In the genomic region with DNA sequence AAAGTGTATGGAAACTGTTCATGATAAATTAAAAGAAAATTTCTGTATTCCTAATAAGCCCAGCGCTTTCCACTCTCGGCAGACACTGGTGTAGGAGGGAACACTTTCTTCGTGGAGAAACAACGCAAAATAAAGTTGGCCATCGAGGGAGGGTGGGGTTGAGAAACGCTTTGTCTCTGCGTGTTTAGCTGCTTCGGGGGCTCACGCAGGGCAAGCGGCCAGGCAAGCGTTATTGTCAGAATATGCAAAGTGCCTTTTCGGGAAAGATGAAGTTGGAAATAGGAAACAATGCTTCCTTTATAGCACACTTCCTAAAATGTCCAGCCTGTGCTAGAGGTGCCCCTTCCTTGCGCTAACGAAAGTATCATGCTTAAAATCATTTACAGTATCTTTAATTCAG, we compare ENCODE assay signal across 21 cellular contexts. TPM values are rescaled to one million over a fixed set of nuclear protein-coding genes. Genes with fewer than 3 reads are reported as not detected.
DNase-seq lines count a peak whose midpoint lies in the region; ATAC-seq and TF ChIP-seq lines count a peak whose summit lies in the region.
"Had no signal": no experiment of that assay in that cellular context is flagged by ENCODE, and none has a peak within 500 bp of the region (broad histone marks: within the 10 kb centered on the region; RNA-seq: fewer than 3 reads in every experiment).

No MANE protein-coding gene starts in this region.

- TF ChIP-seq CTCF in WTC11 (IDR thresholded peaks at IDR 0.05) = no peak

- no peak for ATAC-seq in activated CD4-positive, alpha-beta T cell treated with anti-CD3 and anti-CD28 coated beads for 36 hours
- ATAC-seq in WTC11 (no peak), naive B cell (ENCODE audit: low read depth in 2 of 2) (no peak), GM21619 (IDR thresholded peaks at IDR 0.05; ENCODE audit: unreplicated experiment) (no peak), HG03469 (IDR thresholded peaks at IDR 0.05; ENCODE audit: unreplicated experiment) (no peak)
- ATAC-seq: A549; stimulated activated memory B cell treated with anti-CD40 and anti-IgM and Interleukin-4, amounts not matched to agents 10 μg/mL and 1 μg/mL and 100 μg/mL, for 72 hours had no signal

- intact Hi-C loops in activated CD4-positive, alpha-beta T cell treated with anti-CD3 and anti-CD28 coated beads for 36 hours (cut with DNase I, micrococcal nuclease) = loop anchor here (5.0 to 10.0 kb wide), 2 partner anchors 209 to 1334 kb away; no protein-coding TSS in a partner anchor

- H3K4me3 Mint-ChIP-seq in activated CD4-positive, alpha-beta T cell treated with anti-CD3 and anti-CD28 coated beads for 36 hours = peak overlapping the region; percentile 8
- H3K4me3 Mint-ChIP-seq in WTC11 (peak overlapping the region; percentile 60), naive B cell (peak overlapping the region in 6 of 8 donors; percentile 1 to 75 (median 52))
- H3K4me3 Mint-ChIP-seq: dendritic cell treated with granulocyte-macrophage colony-stimulating factor and Interleukin-4, amounts not matched to agents 40 ng/mL and 50 ng/mL, for 4 days; memory B cell; stimulated activated memory B cell treated with anti-CD40 and anti-IgM and Interleukin-4, amounts not matched to agents 10 μg/mL and 1 μg/mL and 100 μg/mL, for 72 hours had no signal

- no peaks in the 10 kb centered on the region for H3K9me3 Mint-ChIP-seq in activated CD4-positive, alpha-beta T cell treated with anti-CD3 and anti-CD28 coated beads for 36 hours (ENCODE audit: low read depth)
- H3K9me3 Mint-ChIP-seq in WTC11 (no peaks in the 10 kb centered on the region), naive B cell (peaks cover 0 to 35% (median 15%) of the 10 kb centered on the region in 7 donors)
- H3K9me3 Mint-ChIP-seq: dendritic cell treated with granulocyte-macrophage colony-stimulating factor and Interleukin-4, amounts not matched to agents 40 ng/mL and 50 ng/mL, for 4 days; stimulated activated memory B cell treated with anti-CD40 and anti-IgM and Interleukin-4, amounts not matched to agents 10 μg/mL and 1 μg/mL and 100 μg/mL, for 72 hours had no signal

- DNase-seq in activated CD4-positive, alpha-beta T cell treated with anti-CD3 and anti-CD28 coated beads for 36 hours = no peak
- DNase-seq in activated CD4-positive, alpha-beta T cell treated with anti-CD3 and anti-CD28 coated beads for 48 hours = no peak
- DNase-seq in WTC11 (ENCODE audit: low spot score) = no peak
- DNase-seq in naive B cell = no peak
- no peak for DNase-seq in skeletal muscle cell (ENCODE audit: low read depth)
- DNase-seq in NCI-H1417 treated with DMSO at 0.1 percent for 48 hours (lab: John Stamatoyannopoulos, UW) = no peak
- DNase-seq: activated CD4-positive, alpha-beta T cell treated with anti-CD3 and anti-CD28 coated beads, Interleukin-2, amount 50 U/mL, for 4 hours; adrenal gland; foreskin fibroblast; GDM1; hippocampal formation; Kasumi-1; NCI-H1105 treated with DMSO at 0.1 percent for 48 hours; trophoblast cell had no signal

- no peaks in the 10 kb centered on the region for H3K36me3 Mint-ChIP-seq in activated CD4-positive, alpha-beta T cell treated with anti-CD3 and anti-CD28 coated beads for 36 hours (ENCODE audit: low read depth)
- H3K36me3 Mint-ChIP-seq in WTC11 = no peaks in the 10 kb centered on the region
- peaks cover 0 to 5% of the 10 kb centered on the region in 2 donors for H3K36me3 Mint-ChIP-seq in naive B cell
- H3K36me3 Mint-ChIP-seq: memory B cell; stimulated activated memory B cell treated with anti-CD40 and anti-IgM and Interleukin-4, amounts not matched to agents 10 μg/mL and 1 μg/mL and 100 μg/mL, for 72 hours had no signal

- peak overlapping the region; percentile 18 for H3K4me3 ChIP-seq in skeletal muscle cell (ENCODE audit: low read depth, low read length)
- H3K4me3 ChIP-seq: A549, adrenal gland had no signal

- peaks cover 17% of the 10 kb centered on the region for H3K4me1 Mint-ChIP-seq in activated CD4-positive, alpha-beta T cell treated with anti-CD3 and anti-CD28 coated beads for 36 hours
- H3K4me1 Mint-ChIP-seq in WTC11 = peaks cover 57% of the 10 kb centered on the region
- H3K4me1 Mint-ChIP-seq in naive B cell = peaks cover 4 to 20% (median 10%) of the 10 kb centered on the region in 3 donors

- POLR2A ChIA-PET in activated CD4-positive, alpha-beta T cell treated with anti-CD3 and anti-CD28 coated beads for 36 hours (lab: Charles Lee) = no interaction called here
- POLR2A ChIA-PET in WTC11 (lab: Charles Lee) = no interaction called here

- H3K27ac Mint-ChIP-seq in activated CD4-positive, alpha-beta T cell treated with anti-CD3 and anti-CD28 coated beads for 36 hours = no peak overlapping the region
- no peak overlapping the region for H3K27ac Mint-ChIP-seq in WTC11
- peak overlapping the region in 4 of 6 donors; percentile 28 to 94 (median 75) for H3K27ac Mint-ChIP-seq in naive B cell
- H3K27ac Mint-ChIP-seq: dendritic cell treated with granulocyte-macrophage colony-stimulating factor and Interleukin-4, amounts not matched to agents 40 ng/mL and 50 ng/mL, for 4 days; memory B cell; stimulated activated memory B cell treated with anti-CD40 and anti-IgM and Interleukin-4, amounts not matched to agents 10 μg/mL and 1 μg/mL and 100 μg/mL, for 72 hours had no signal

- peaks cover 62% of the 10 kb centered on the region for H3K27me3 Mint-ChIP-seq in activated CD4-positive, alpha-beta T cell treated with anti-CD3 and anti-CD28 coated beads for 36 hours
- H3K27me3 Mint-ChIP-seq in WTC11 (ENCODE audit: low read depth) (peaks cover 93% of the 10 kb centered on the region), naive B cell (peaks cover 50 to 75% (median 50%) of the 10 kb centered on the region in 3 donors)

- CTCF ChIA-PET in activated CD4-positive, alpha-beta T cell treated with anti-CD3 and anti-CD28 coated beads for 36 hours (lab: Charles Lee) = interaction anchor here (0.6 to 0.9 kb wide), 3 partner anchors 117 to 931 kb away, joined by 3 to 5 read pairs (median 3); no protein-coding TSS in a partner anchor
- CTCF ChIA-PET in WTC11 (lab: Charles Lee) = interaction anchor here (7.0 kb wide), 1 partner anchor 77 kb away, joined by 40 read pairs; no protein-coding TSS in a partner anchor

TF ChIP-seq in WTC11, 78 proteins besides CTCF, POLR2A, EP300 and RAD21 (continues in another document):
- TF ChIP-seq ETV6 (CRISPR knock-in tag; IDR thresholded peaks at IDR 0.05) (no peak), CDX4 (CRISPR knock-in tag; IDR thresholded peaks at IDR 0.05; ENCODE audit: borderline replicate concordance) (no peak), AFF4 (CRISPR knock-in tag; IDR thresholded peaks at IDR 0.05; ENCODE audit: borderline replicate concordance) (no peak), FOXK1 (CRISPR knock-in tag; IDR thresholded peaks at IDR 0.05) (no peak), USF2 (CRISPR knock-in tag; IDR thresholded peaks at IDR 0.05) (no peak)

RNA-seq across cellular contexts. Expression of gene EBF3, which starts 1.9 kb away (rescaled TPM):
- total RNA-seq in activated CD4-positive, alpha-beta T cell treated with anti-CD3 and anti-CD28 coated beads for 36 hours = not detected
- 1.1 to 1.2 TPM (median 1.1 TPM) in 3 replicates for total RNA-seq in WTC11 (2021)
- polyA plus RNA-seq in naive B cell (ENCODE audit: low read depth in 6 of 6) = not detected
- polyA plus RNA-seq: keratinocyte had no signal

Comparison
In these comparisons a context has a peak if more than half of its experiments do, and no peak if none do; other contexts are left out.
1. H3K27ac Mint-ChIP-seq: peak in naive B cell (4 of 6); none in activated CD4-positive, alpha-beta T cell treated with anti-CD3 and anti-CD28 coated beads for 36 hours (single experiment) and WTC11 (single experiment).
2. H3K4me3 Mint-ChIP-seq: peak in every context shown above with its lines; median percentile 60 in WTC11; 52 in naive B cell; 8 in activated CD4-positive, alpha-beta T cell treated with anti-CD3 and anti-CD28 coated beads for 36 hours.